ENCODE assay signal across 1 cellular context in genomic region chr6:42419490-42420280, GRCh38.
TF ChIP-seq lines count a peak whose summit lies in the region.

No MANE protein-coding gene starts in this region.

TF ChIP-seq in WTC11, 78 proteins besides CTCF, POLR2A, EP300 and RAD21 (continued from another document):
- TF ChIP-seq, protein P1, sequence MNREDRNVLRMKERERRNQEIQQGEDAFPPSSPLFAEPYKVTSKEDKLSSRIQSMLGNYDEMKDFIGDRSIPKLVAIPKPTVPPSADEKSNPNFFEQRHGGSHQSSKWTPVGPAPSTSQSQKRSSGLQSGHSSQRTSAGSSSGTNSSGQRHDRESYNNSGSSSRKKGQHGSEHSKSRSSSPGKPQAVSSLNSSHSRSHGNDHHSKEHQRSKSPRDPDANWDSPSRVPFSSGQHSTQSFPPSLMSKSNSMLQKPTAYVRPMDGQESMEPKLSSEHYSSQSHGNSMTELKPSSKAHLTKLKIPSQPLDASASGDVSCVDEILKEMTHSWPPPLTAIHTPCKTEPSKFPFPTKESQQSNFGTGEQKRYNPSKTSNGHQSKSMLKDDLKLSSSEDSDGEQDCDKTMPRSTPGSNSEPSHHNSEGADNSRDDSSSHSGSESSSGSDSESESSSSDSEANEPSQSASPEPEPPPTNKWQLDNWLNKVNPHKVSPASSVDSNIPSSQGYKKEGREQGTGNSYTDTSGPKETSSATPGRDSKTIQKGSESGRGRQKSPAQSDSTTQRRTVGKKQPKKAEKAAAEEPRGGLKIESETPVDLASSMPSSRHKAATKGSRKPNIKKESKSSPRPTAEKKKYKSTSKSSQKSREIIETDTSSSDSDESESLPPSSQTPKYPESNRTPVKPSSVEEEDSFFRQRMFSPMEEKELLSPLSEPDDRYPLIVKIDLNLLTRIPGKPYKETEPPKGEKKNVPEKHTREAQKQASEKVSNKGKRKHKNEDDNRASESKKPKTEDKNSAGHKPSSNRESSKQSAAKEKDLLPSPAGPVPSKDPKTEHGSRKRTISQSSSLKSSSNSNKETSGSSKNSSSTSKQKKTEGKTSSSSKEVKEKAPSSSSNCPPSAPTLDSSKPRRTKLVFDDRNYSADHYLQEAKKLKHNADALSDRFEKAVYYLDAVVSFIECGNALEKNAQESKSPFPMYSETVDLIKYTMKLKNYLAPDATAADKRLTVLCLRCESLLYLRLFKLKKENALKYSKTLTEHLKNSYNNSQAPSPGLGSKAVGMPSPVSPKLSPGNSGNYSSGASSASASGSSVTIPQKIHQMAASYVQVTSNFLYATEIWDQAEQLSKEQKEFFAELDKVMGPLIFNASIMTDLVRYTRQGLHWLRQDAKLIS (CRISPR knock-in tag; IDR thresholded peaks at IDR 0.05; ENCODE audit: borderline replicate concordance): no peak
- TF ChIP-seq ETV6 (CRISPR knock-in tag; IDR thresholded peaks at IDR 0.05) (no peak), ELF4 (CRISPR knock-in tag; IDR thresholded peaks at IDR 0.05; ENCODE audit: low read depth) (no peak), ATF3 (CRISPR knock-in tag; conservative IDR thresholded peaks at IDR 0.05) (no peak), FOXP4 (CRISPR knock-in tag; IDR thresholded peaks at IDR 0.05) (no peak), ZNF423 (CRISPR knock-in tag; IDR thresholded peaks at IDR 0.05) (no peak), CREB1 (CRISPR knock-in tag; IDR thresholded peaks at IDR 0.05) (no peak), RELA (CRISPR knock-in tag; IDR thresholded peaks at IDR 0.05; ENCODE audit: borderline replicate concordance) (no peak), SOX15 (CRISPR knock-in tag; IDR thresholded peaks at IDR 0.05) (no peak), ZNF317 (CRISPR knock-in tag; IDR thresholded peaks at IDR 0.05; ENCODE audit: borderline replicate concordance, low read depth) (no peak), RORB (CRISPR knock-in tag; IDR thresholded peaks at IDR 0.05) (no peak)
- TF ChIP-seq, protein P2, sequence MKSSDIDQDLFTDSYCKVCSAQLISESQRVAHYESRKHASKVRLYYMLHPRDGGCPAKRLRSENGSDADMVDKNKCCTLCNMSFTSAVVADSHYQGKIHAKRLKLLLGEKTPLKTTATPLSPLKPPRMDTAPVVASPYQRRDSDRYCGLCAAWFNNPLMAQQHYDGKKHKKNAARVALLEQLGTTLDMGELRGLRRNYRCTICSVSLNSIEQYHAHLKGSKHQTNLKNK (CRISPR knock-in tag; IDR thresholded peaks at IDR 0.05): no peak
- TF ChIP-seq, protein P3, sequence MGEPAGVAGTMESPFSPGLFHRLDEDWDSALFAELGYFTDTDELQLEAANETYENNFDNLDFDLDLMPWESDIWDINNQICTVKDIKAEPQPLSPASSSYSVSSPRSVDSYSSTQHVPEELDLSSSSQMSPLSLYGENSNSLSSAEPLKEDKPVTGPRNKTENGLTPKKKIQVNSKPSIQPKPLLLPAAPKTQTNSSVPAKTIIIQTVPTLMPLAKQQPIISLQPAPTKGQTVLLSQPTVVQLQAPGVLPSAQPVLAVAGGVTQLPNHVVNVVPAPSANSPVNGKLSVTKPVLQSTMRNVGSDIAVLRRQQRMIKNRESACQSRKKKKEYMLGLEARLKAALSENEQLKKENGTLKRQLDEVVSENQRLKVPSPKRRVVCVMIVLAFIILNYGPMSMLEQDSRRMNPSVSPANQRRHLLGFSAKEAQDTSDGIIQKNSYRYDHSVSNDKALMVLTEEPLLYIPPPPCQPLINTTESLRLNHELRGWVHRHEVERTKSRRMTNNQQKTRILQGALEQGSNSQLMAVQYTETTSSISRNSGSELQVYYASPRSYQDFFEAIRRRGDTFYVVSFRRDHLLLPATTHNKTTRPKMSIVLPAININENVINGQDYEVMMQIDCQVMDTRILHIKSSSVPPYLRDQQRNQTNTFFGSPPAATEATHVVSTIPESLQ (CRISPR knock-in tag; IDR thresholded peaks at IDR 0.05): no peak
